Comparison of ENCODE assay signal across 21 cellular contexts in the genomic region with DNA sequence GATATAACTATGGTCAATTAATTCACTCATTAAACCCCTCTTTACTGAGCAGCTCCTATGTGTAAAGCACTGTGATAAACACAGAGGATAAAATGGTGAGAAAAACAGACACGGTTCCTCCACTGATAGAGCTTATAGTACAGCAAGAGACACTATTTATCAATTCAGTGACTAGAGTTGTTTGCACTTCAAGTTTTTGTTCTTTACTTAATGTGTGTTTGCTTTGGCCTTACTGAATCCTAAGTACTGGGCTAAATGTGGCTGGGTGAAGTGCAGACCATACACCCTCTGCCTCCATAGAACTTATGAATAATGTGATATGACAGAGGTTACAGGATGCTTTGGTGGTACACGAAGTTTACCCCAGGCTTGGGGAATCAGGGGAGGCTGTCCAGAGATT.
DNase-seq lines count a peak whose midpoint lies in the region; ATAC-seq and TF ChIP-seq lines count a peak whose summit lies in the region.
"Had no signal": no experiment of that assay in that cellular context is flagged by ENCODE, and none has a peak within 500 bp of the region (broad histone marks: within the 10 kb centered on the region; RNA-seq: fewer than 3 reads in every experiment).

No MANE protein-coding gene starts in this region.

- H3K4me1 Mint-ChIP-seq in natural killer cell treated with Interleukin-12 subunit alpha and Interleukin-12 subunit beta and Interleukin-15 and Interleukin-18, amount 100 ng/mL, for 72 hours (ENCODE audit: low read depth in 2 of 2), result peaks cover 33 to 52% of the 10 kb centered on the region in 2 donors
- H3K4me1 Mint-ChIP-seq in natural killer cell (peaks cover 15 to 40% of the 10 kb centered on the region in 2 donors), nephron (peaks cover 36% of the 10 kb centered on the region)
- peaks cover 79% of the 10 kb centered on the region for H3K4me1 Mint-ChIP-seq in activated T-helper 1 cell treated with anti-CD3 and anti-CD28 coated beads, Interleukin-12 subunit alpha, Interleukin-12 subunit beta, Interleukin-2, Interleukin-4 antibody, amounts not matched to agents 30 ng/mL and 10 ng/mL and 1 ng/mL, durations not matched to agents 14 hours and 24 hours and 36 hours (ENCODE audit: low read depth)
- H3K4me1 Mint-ChIP-seq in activated naive CD4-positive, alpha-beta T cell treated with anti-CD3 and anti-CD28 coated beads for 36 hours (ENCODE audit: low read depth), result peaks cover 28% of the 10 kb centered on the region

- no peaks in the 10 kb centered on the region for H3K27me3 Mint-ChIP-seq in natural killer cell treated with Interleukin-12 subunit alpha and Interleukin-12 subunit beta and Interleukin-15 and Interleukin-18, amount 100 ng/mL, for 72 hours
- H3K27me3 Mint-ChIP-seq in natural killer cell (ENCODE audit: low read depth in 2 of 2), result peaks cover 0 to 4% of the 10 kb centered on the region in 2 donors
- no peaks in the 10 kb centered on the region for H3K27me3 Mint-ChIP-seq in activated T-helper 1 cell treated with anti-CD3 and anti-CD28 coated beads, Interleukin-12 subunit alpha, Interleukin-12 subunit beta, Interleukin-2, Interleukin-4 antibody, amounts not matched to agents 30 ng/mL and 10 ng/mL and 1 ng/mL, durations not matched to agents 14 hours and 24 hours and 36 hours (ENCODE audit: insufficient read depth)
- H3K27me3 Mint-ChIP-seq in nephron (ENCODE audit: low read depth), result no peaks in the 10 kb centered on the region
- H3K27me3 Mint-ChIP-seq in activated naive CD4-positive, alpha-beta T cell treated with anti-CD3 and anti-CD28 coated beads for 36 hours (ENCODE audit: low read depth), result peaks cover 2% of the 10 kb centered on the region
- H3K27me3 Mint-ChIP-seq: CD8-positive, alpha-beta memory T cell had no signal

- H3K4me1 ChIP-seq in heart right ventricle, result peaks cover 0 to 68% (median 29%) of the 10 kb centered on the region in 9 donors

- H3K27ac ChIP-seq in heart right ventricle, result no peak overlapping the region
- H3K27ac ChIP-seq: HL-60 had no signal

- no peaks in the 10 kb centered on the region for H3K9me3 ChIP-seq in heart right ventricle
- H3K9me3 ChIP-seq: MG63 had no signal

- no peaks in the 10 kb centered on the region for H3K36me3 Mint-ChIP-seq in natural killer cell treated with Interleukin-12 subunit alpha and Interleukin-12 subunit beta and Interleukin-15 and Interleukin-18, amount 100 ng/mL, for 72 hours
- H3K36me3 Mint-ChIP-seq in natural killer cell (no peaks in the 10 kb centered on the region), nephron (ENCODE audit: low read depth) (no peaks in the 10 kb centered on the region)
- peaks cover 8% of the 10 kb centered on the region for H3K36me3 Mint-ChIP-seq in activated T-helper 1 cell treated with anti-CD3 and anti-CD28 coated beads, Interleukin-12 subunit alpha, Interleukin-12 subunit beta, Interleukin-2, Interleukin-4 antibody, amounts not matched to agents 30 ng/mL and 10 ng/mL and 1 ng/mL, durations not matched to agents 14 hours and 24 hours and 36 hours (ENCODE audit: low read depth)
- no peaks in the 10 kb centered on the region for H3K36me3 Mint-ChIP-seq in activated naive CD4-positive, alpha-beta T cell treated with anti-CD3 and anti-CD28 coated beads for 36 hours (ENCODE audit: low read depth)
- H3K36me3 Mint-ChIP-seq: CD8-positive, alpha-beta memory T cell; IgD-negative memory B cell had no signal

- no peak for DNase-seq in natural killer cell treated with Interleukin-12 subunit alpha and Interleukin-12 subunit beta and Interleukin-15 and Interleukin-18, amount 100 ng/mL, for 72 hours (ENCODE audit: low spot score)
- DNase-seq in natural killer cell (no peak), heart right ventricle (no peak), NCI-H2029 (lab: John Stamatoyannopoulos, UW) (no peak)
- no peak for DNase-seq in activated T-helper 1 cell treated with anti-CD3 and anti-CD28 coated beads, Interleukin-12 subunit alpha, Interleukin-12 subunit beta, Interleukin-2, Interleukin-4 antibody, amounts not matched to agents 30 ng/mL and 10 ng/mL and 1 ng/mL, durations not matched to agents 14 hours and 24 hours and 36 hours (ENCODE audit: low spot score)
- DNase-seq in activated naive CD4-positive, alpha-beta T cell treated with anti-CD3 and anti-CD28 coated beads for 36 hours, result no peak
- DNase-seq: C1 segment of cervical spinal cord; CD8-positive, alpha-beta memory T cell; DMS79; Kasumi-1; MG63; NCI-H1048; NCI-H1436; NCI-H1930; NCI-H2171 treated with DMSO at 0.1 percent for 48 hours; NCI-H524 treated with DMSO at 0.1 percent for 48 hours; NK-92 treated with Interleukin-12 subunit alpha and Interleukin-12 subunit beta, amount 100 ng/mL, for 24 hours had no signal

- no peak for ATAC-seq in natural killer cell treated with Interleukin-12 subunit alpha and Interleukin-12 subunit beta and Interleukin-15 and Interleukin-18, amount 100 ng/mL, for 72 hours
- ATAC-seq in natural killer cell (no peak), heart right ventricle (no peak)
- ATAC-seq: Right ventricle myocardium inferior had no signal

- no peaks in the 10 kb centered on the region for H3K36me3 ChIP-seq in heart right ventricle
- H3K36me3 ChIP-seq: MG63 had no signal

- H3K27ac Mint-ChIP-seq in natural killer cell treated with Interleukin-12 subunit alpha and Interleukin-12 subunit beta and Interleukin-15 and Interleukin-18, amount 100 ng/mL, for 72 hours, result peak overlapping the region; percentile 40 to 74
- H3K27ac Mint-ChIP-seq in natural killer cell, result no peak overlapping the region
- H3K27ac Mint-ChIP-seq in activated T-helper 1 cell treated with anti-CD3 and anti-CD28 coated beads, Interleukin-12 subunit alpha, Interleukin-12 subunit beta, Interleukin-2, Interleukin-4 antibody, amounts not matched to agents 30 ng/mL and 10 ng/mL and 1 ng/mL, durations not matched to agents 14 hours and 24 hours and 36 hours, result no peak overlapping the region
- H3K27ac Mint-ChIP-seq in nephron, result peak overlapping the region; percentile 30 to 90 (median 50)
- no peak overlapping the region for H3K27ac Mint-ChIP-seq in activated naive CD4-positive, alpha-beta T cell treated with anti-CD3 and anti-CD28 coated beads for 36 hours
- H3K27ac Mint-ChIP-seq: CD8-positive, alpha-beta memory T cell; IgD-negative memory B cell had no signal

- intact Hi-C loops in natural killer cell (cut with micrococcal nuclease), result no loop called here
- intact Hi-C loops in activated T-helper 1 cell treated with anti-CD3 and anti-CD28 coated beads, Interleukin-12 subunit alpha, Interleukin-12 subunit beta, Interleukin-2, Interleukin-4 antibody, amounts not matched to agents 30 ng/mL and 10 ng/mL and 1 ng/mL, durations not matched to agents 14 hours and 24 hours and 36 hours (cut with micrococcal nuclease), result loop anchor here (2.0 to 5.0 kb wide), 4 partner anchors 41 to 210 kb away; partner anchors contain the start of genes ITGA1 and PELO
- intact Hi-C loops in heart right ventricle (cut with DNase I), result loop anchor here in 1 of 10 donors (5.0 kb wide), 1 partner anchor 80 kb away; the partner anchor contains the start of genes ITGA1 and PELO
- intact Hi-C loops in activated naive CD4-positive, alpha-beta T cell treated with anti-CD3 and anti-CD28 coated beads for 36 hours (cut with micrococcal nuclease), result no loop called here

- H3K27me3 ChIP-seq in heart right ventricle, result no peaks in the 10 kb centered on the region
- H3K27me3 ChIP-seq: MG63 had no signal

- CTCF ChIA-PET in activated naive CD4-positive, alpha-beta T cell treated with anti-CD3 and anti-CD28 coated beads for 36 hours (lab: Charles Lee), result interaction anchor here (1.0 kb wide), 1 partner anchor 208 kb away, joined by 3 read pairs; no protein-coding TSS in a partner anchor

- H3K4me3 ChIP-seq in heart right ventricle, result no peak overlapping the region
- H3K4me3 ChIP-seq: MG63 had no signal

- H3K9me3 Mint-ChIP-seq in natural killer cell treated with Interleukin-12 subunit alpha and Interleukin-12 subunit beta and Interleukin-15 and Interleukin-18, amount 100 ng/mL, for 72 hours, result no peaks in the 10 kb centered on the region
- H3K9me3 Mint-ChIP-seq in natural killer cell, result no peaks in the 10 kb centered on the region
- no peaks in the 10 kb centered on the region for H3K9me3 Mint-ChIP-seq in activated T-helper 1 cell treated with anti-CD3 and anti-CD28 coated beads, Interleukin-12 subunit alpha, Interleukin-12 subunit beta, Interleukin-2, Interleukin-4 antibody, amounts not matched to agents 30 ng/mL and 10 ng/mL and 1 ng/mL, durations not matched to agents 14 hours and 24 hours and 36 hours
- H3K9me3 Mint-ChIP-seq in nephron, result no peaks in the 10 kb centered on the region
- H3K9me3 Mint-ChIP-seq in activated naive CD4-positive, alpha-beta T cell treated with anti-CD3 and anti-CD28 coated beads for 36 hours, result no peaks in the 10 kb centered on the region
- H3K9me3 Mint-ChIP-seq: CD8-positive, alpha-beta memory T cell; IgD-negative memory B cell had no signal

- TF ChIP-seq CTCF in natural killer cell (IDR thresholded peaks at IDR 0.05) (no peak), nephron (IDR thresholded peaks at IDR 0.05; ENCODE audit: unreplicated experiment in 3 of 3) (no peak), heart right ventricle (IDR thresholded peaks at IDR 0.05) (no peak)

- 74 to 75% methylated on average over 2 of the region's 2 CpGs for whole genome bisulfite sequencing in heart right ventricle, 2 donors

- peak overlapping the region; percentile 15 for H3K4me3 Mint-ChIP-seq in natural killer cell treated with Interleukin-12 subunit alpha and Interleukin-12 subunit beta and Interleukin-15 and Interleukin-18, amount 100 ng/mL, for 72 hours
- H3K4me3 Mint-ChIP-seq in natural killer cell, result no peak overlapping the region
- H3K4me3 Mint-ChIP-seq in activated T-helper 1 cell treated with anti-CD3 and anti-CD28 coated beads, Interleukin-12 subunit alpha, Interleukin-12 subunit beta, Interleukin-2, Interleukin-4 antibody, amounts not matched to agents 30 ng/mL and 10 ng/mL and 1 ng/mL, durations not matched to agents 14 hours and 24 hours and 36 hours, result peak overlapping the region; percentile 2
- peak overlapping the region in 1 of 3 experiments; percentile 0 for H3K4me3 Mint-ChIP-seq in nephron
- no peak overlapping the region for H3K4me3 Mint-ChIP-seq in activated naive CD4-positive, alpha-beta T cell treated with anti-CD3 and anti-CD28 coated beads for 36 hours
- H3K4me3 Mint-ChIP-seq: CD8-positive, alpha-beta memory T cell; IgD-negative memory B cell had no signal

Comparison
In these comparisons a context has a peak if more than half of its experiments do, and no peak if none do; other contexts are left out.
1. H3K27ac Mint-ChIP-seq: peak in natural killer cell treated with Interleukin-12 subunit alpha and Interleukin-12 subunit beta and Interleukin-15 and Interleukin-18, amount 100 ng/mL, for 72 hours (2 of 2) and nephron (3 of 3); none in natural killer cell (0 of 2), activated T-helper 1 cell treated with anti-CD3 and anti-CD28 coated beads, Interleukin-12 subunit alpha, Interleukin-12 subunit beta, Interleukin-2, Interleukin-4 antibody, amounts not matched to agents 30 ng/mL and 10 ng/mL and 1 ng/mL, durations not matched to agents 14 hours and 24 hours and 36 hours (single experiment) and activated naive CD4-positive, alpha-beta T cell treated with anti-CD3 and anti-CD28 coated beads for 36 hours (single experiment).
2. H3K4me3 Mint-ChIP-seq: peak in natural killer cell treated with Interleukin-12 subunit alpha and Interleukin-12 subunit beta and Interleukin-15 and Interleukin-18, amount 100 ng/mL, for 72 hours (single experiment) and activated T-helper 1 cell treated with anti-CD3 and anti-CD28 coated beads, Interleukin-12 subunit alpha, Interleukin-12 subunit beta, Interleukin-2, Interleukin-4 antibody, amounts not matched to agents 30 ng/mL and 10 ng/mL and 1 ng/mL, durations not matched to agents 14 hours and 24 hours and 36 hours (single experiment); none in natural killer cell (single experiment) and activated naive CD4-positive, alpha-beta T cell treated with anti-CD3 and anti-CD28 coated beads for 36 hours (single experiment).